ENCODE assay signal across 8 cellular contexts in genomic region chr10:104256335-104257080, GRCh38. TPM values are rescaled to one million over a fixed set of nuclear protein-coding genes. Genes with fewer than 3 reads are reported as not detected.
A peak's percentile ranks its signal among the peaks of the same experiment; 100 is the strongest.
DNase-seq lines count a peak whose midpoint lies in the region; ATAC-seq and TF ChIP-seq lines count a peak whose summit lies in the region.

No MANE protein-coding gene starts in this region.

- peak overlapping the region; percentile 99 for H3K4me3 Mint-ChIP-seq in activated naive CD4-positive, alpha-beta T cell treated with anti-CD3 and anti-CD28 coated beads for 36 hours
- H3K4me3 Mint-ChIP-seq in activated T-helper 17 cell treated with anti-CD3 and anti-CD28 coated beads, Interleukin-2, amount 50 U/mL, for 72 hours = peak overlapping the region; percentile 100

- 14 to 18% methylated on average over 1 of the region's 1 CpG for WGBS in thyroid gland, 2 donors

- TF ChIP-seq POLR2A in thyroid gland (IDR thresholded peaks at IDR 0.05) = no peak

- H3K36me3 ChIP-seq in thyroid gland = peaks cover 0 to 6% of the 10 kb centered on the region in 2 donors

- H3K9me3 Mint-ChIP-seq in activated naive CD4-positive, alpha-beta T cell treated with anti-CD3 and anti-CD28 coated beads for 36 hours = no peaks in the 10 kb centered on the region
- H3K9me3 Mint-ChIP-seq in activated T-helper 17 cell treated with anti-CD3 and anti-CD28 coated beads, Interleukin-2, amount 50 U/mL, for 72 hours = peaks cover 3% of the 10 kb centered on the region

- no peak for DNase-seq in activated naive CD4-positive, alpha-beta T cell treated with anti-CD3 and anti-CD28 coated beads for 36 hours
- DNase-seq in activated naive CD4-positive, alpha-beta T cell (lab: John Stamatoyannopoulos, UW) = no peak
- DNase-seq in kidney glomerular epithelial cell (lab: John Stamatoyannopoulos, UW) (peak; percentile 9), thyroid gland (no peak), NCI-H2107 (lab: John Stamatoyannopoulos, UW) (no peak), NCI-H446 (lab: John Stamatoyannopoulos, UW) (no peak)

- no peaks in the 10 kb centered on the region for H3K9me3 ChIP-seq in thyroid gland

- CTCF ChIA-PET in activated naive CD4-positive, alpha-beta T cell treated with anti-CD3 and anti-CD28 coated beads for 36 hours (lab: Charles Lee) = interaction anchor here (0.6 to 5.0 kb wide), 8 partner anchors 10 to 359 kb away, joined by 3 to 39 read pairs (median 5); partner anchors contain the start of gene SFR1

- H3K27me3 Mint-ChIP-seq in activated naive CD4-positive, alpha-beta T cell treated with anti-CD3 and anti-CD28 coated beads for 36 hours (ENCODE audit: low read depth) = no peaks in the 10 kb centered on the region
- no peaks in the 10 kb centered on the region for H3K27me3 Mint-ChIP-seq in activated T-helper 17 cell treated with anti-CD3 and anti-CD28 coated beads, Interleukin-2, amount 50 U/mL, for 72 hours

- no peaks in the 10 kb centered on the region for H3K27me3 ChIP-seq in thyroid gland

- H3K27ac ChIP-seq in thyroid gland = peak overlapping the region; percentile 92 to 98 (median 94)

- H3K4me1 ChIP-seq in thyroid gland = peaks cover 25 to 58% of the 10 kb centered on the region in 2 donors

- intact Hi-C loops in activated naive CD4-positive, alpha-beta T cell treated with anti-CD3 and anti-CD28 coated beads for 36 hours (cut with micrococcal nuclease) = no loop called here
- intact Hi-C loops in thyroid gland (cut with DNase I) = no loop called here

- H3K4me1 Mint-ChIP-seq in activated naive CD4-positive, alpha-beta T cell treated with anti-CD3 and anti-CD28 coated beads for 36 hours (ENCODE audit: low read depth) = peaks cover 70% of the 10 kb centered on the region
- peaks cover 59% of the 10 kb centered on the region for H3K4me1 Mint-ChIP-seq in activated T-helper 17 cell treated with anti-CD3 and anti-CD28 coated beads, Interleukin-2, amount 50 U/mL, for 72 hours

- peaks cover 50% of the 10 kb centered on the region for H3K36me3 Mint-ChIP-seq in activated naive CD4-positive, alpha-beta T cell treated with anti-CD3 and anti-CD28 coated beads for 36 hours (ENCODE audit: low read depth)
- peaks cover 71% of the 10 kb centered on the region for H3K36me3 Mint-ChIP-seq in activated T-helper 17 cell treated with anti-CD3 and anti-CD28 coated beads, Interleukin-2, amount 50 U/mL, for 72 hours (ENCODE audit: low read depth)

- ATAC-seq in activated T-helper 17 cell treated with anti-CD3 and anti-CD28 coated beads, Interleukin-2, amount 50 U/mL, for 72 hours (replicated peaks) = no peak
- ATAC-seq in GM18861 (IDR thresholded peaks at IDR 0.05; ENCODE audit: unreplicated experiment) = no peak

- peak overlapping the region; percentile 99 for H3K27ac Mint-ChIP-seq in activated naive CD4-positive, alpha-beta T cell treated with anti-CD3 and anti-CD28 coated beads for 36 hours
- peak overlapping the region; percentile 100 for H3K27ac Mint-ChIP-seq in activated T-helper 17 cell treated with anti-CD3 and anti-CD28 coated beads, Interleukin-2, amount 50 U/mL, for 72 hours

- no peak for TF ChIP-seq CTCF in thyroid gland (IDR thresholded peaks at IDR 0.05)

- H3K4me3 ChIP-seq in thyroid gland (replicated peaks in 1 of 3) = peak overlapping the region in 1 of 3 donors; percentile 77

RNA-seq across cellular contexts. Expression of gene GSTO1, which starts 1.8 kb away (rescaled TPM):
- 100 to 1,000 TPM; 197 to 201 TPM for total RNA-seq in activated naive CD4-positive, alpha-beta T cell treated with anti-CD3 and anti-CD28 coated beads for 36 hours
- total RNA-seq in activated T-helper 17 cell treated with anti-CD3 and anti-CD28 coated beads, Interleukin-2, amount 50 U/mL, for 72 hours = 100 to 1,000 TPM; 226 to 258 TPM
- total RNA-seq in thyroid gland = 100 to 1,000 TPM in 2 of 4 donors, 10 to 100 TPM in 2; 86.1 to 129 (median 102) TPM

RNA-seq across cellular contexts. Expression of gene GSTO2, which starts 12.5 kb away (rescaled TPM):
- total RNA-seq in activated naive CD4-positive, alpha-beta T cell treated with anti-CD3 and anti-CD28 coated beads for 36 hours = 1 to 10 TPM; 3.0 to 3.6 TPM
- total RNA-seq in activated T-helper 17 cell treated with anti-CD3 and anti-CD28 coated beads, Interleukin-2, amount 50 U/mL, for 72 hours = 1 to 10 TPM in 1 of 2 donors, under 1 TPM in 1; 0.28 to 1.4 TPM
- 10 to 100 TPM in 3 of 4 donors, 1 to 10 TPM in 1; 7.5 to 16.3 (median 12.8) TPM for total RNA-seq in thyroid gland

RNA-seq across cellular contexts. Expression of gene CFAP43, which starts 24.3 kb away (rescaled TPM):
- total RNA-seq in activated naive CD4-positive, alpha-beta T cell treated with anti-CD3 and anti-CD28 coated beads for 36 hours = not detected
- under 1 TPM in 1 of 2 donors, not detected in 1; 0.16 TPM for total RNA-seq in activated T-helper 17 cell treated with anti-CD3 and anti-CD28 coated beads, Interleukin-2, amount 50 U/mL, for 72 hours
- 10 to 100 TPM in 2 of 4 donors, 1 to 10 TPM in 2; 8.2 to 16.9 (median 11.5) TPM for total RNA-seq in thyroid gland

Comparison
In these comparisons a context has a peak if more than half of its experiments do, and no peak if none do; other contexts are left out.
1. RNA of gene CFAP43, which starts 24.3 kb away (total RNA-seq): 8.2 to 16.9 TPM in thyroid gland; 0.16 TPM in activated T-helper 17 cell treated with anti-CD3 and anti-CD28 coated beads, Interleukin-2, amount 50 U/mL, for 72 hours and not detected in activated naive CD4-positive, alpha-beta T cell treated with anti-CD3 and anti-CD28 coated beads for 36 hours; every median in the first group is over 4 times any median in the second.